8 cellular contexts compared by ENCODE assay signal in genomic region chr13:49443327-49443688, GRCh38. TPM values are rescaled to one million over a fixed set of nuclear protein-coding genes. Genes with fewer than 3 reads are reported as not detected.
DNase-seq lines count a peak whose midpoint lies in the region; ATAC-seq and TF ChIP-seq lines count a peak whose summit lies in the region.

No MANE protein-coding gene starts in this region.

- DNase-seq in HAP-1 (ENCODE audit: low spot score in 2 of 2) (peak in 1 of 2 experiments; percentile 11), esophagus squamous epithelium (lab: John Stamatoyannopoulos, UW) (no peak), NCI-H526 (lab: John Stamatoyannopoulos, UW) (no peak)

- no peak for TF ChIP-seq CTCF in esophagus squamous epithelium (IDR thresholded peaks at IDR 0.05)
- TF ChIP-seq CTCF in nephron (IDR thresholded peaks at IDR 0.05; ENCODE audit: unreplicated experiment in 3 of 3), result no peak

- intact Hi-C loops in esophagus squamous epithelium (cut with DNase I), result no loop called here

- peaks cover 12% of the 10 kb centered on the region for H3K4me1 Mint-ChIP-seq in nephron

- WGBS in esophagus squamous epithelium, 2 donors, result 2 to 15% methylated on average over 9 of the region's 9 CpGs

- peak overlapping the region; percentile 74 to 91 (median 86) for H3K4me2 ChIP-seq in BLaER1 treated with 17β-estradiol and CSF1 and Interleukin-3, amounts not matched to agents 10 nM and 100 nM

- H3K4me3 Mint-ChIP-seq in nephron, result peak overlapping the region; percentile 93 to 95 (median 94)

- ATAC-seq in SK-N-SH treated with all-trans-retinoic acid at 6 μM for 48 hours (peak; percentile 22), HG02870 (IDR thresholded peaks at IDR 0.05; ENCODE audit: unreplicated experiment) (no peak), GM18907 (IDR thresholded peaks at IDR 0.05; ENCODE audit: unreplicated experiment) (no peak)

- no peak for TF ChIP-seq POLR2A in esophagus squamous epithelium (IDR thresholded peaks at IDR 0.05)

- H3K9ac ChIP-seq in BLaER1 treated with 17β-estradiol and CSF1 and Interleukin-3, amounts not matched to agents 10 nM and 100 nM, result peak overlapping the region; percentile 65 to 97 (median 88)

- peak overlapping the region; percentile 79 to 95 (median 89) for H3K27ac ChIP-seq in BLaER1 treated with 17β-estradiol and CSF1 and Interleukin-3, amounts not matched to agents 10 nM and 100 nM
- peak overlapping the region; percentile 89 to 96 (median 92) for H3K27ac ChIP-seq in esophagus squamous epithelium

- H3K9me3 Mint-ChIP-seq in nephron, result no peaks in the 10 kb centered on the region

- in situ Hi-C loops in HAP-1 (cut with MboI; ENCODE audit: low sequenced_read_pairs), result no loop called here

- H3K36me3 Mint-ChIP-seq in nephron (ENCODE audit: low read depth), result no peaks in the 10 kb centered on the region

- H4K20me1 ChIP-seq in BLaER1 treated with 17β-estradiol and CSF1 and Interleukin-3, amounts not matched to agents 10 nM and 100 nM, result no peaks in the 10 kb centered on the region

- H3K27me3 ChIP-seq in BLaER1 treated with 17β-estradiol and CSF1 and Interleukin-3, amounts not matched to agents 10 nM and 100 nM, result no peaks in the 10 kb centered on the region
- H3K27me3 ChIP-seq in HAP-1 (ENCODE audit: low read depth) (no peaks in the 10 kb centered on the region), esophagus squamous epithelium (no peaks in the 10 kb centered on the region)

- H3K27ac Mint-ChIP-seq in nephron, result peak overlapping the region; percentile 97 to 100 (median 100)

- H3K36me3 ChIP-seq in BLaER1 treated with 17β-estradiol and CSF1 and Interleukin-3, amounts not matched to agents 10 nM and 100 nM, result peaks cover 0 to 12% (median 5%) of the 10 kb centered on the region in 11 experiments; a peak in 6 of 22 replicates
- no peaks in the 10 kb centered on the region for H3K36me3 ChIP-seq in HAP-1 (replicated peaks)
- H3K36me3 ChIP-seq in esophagus squamous epithelium, result no peaks in the 10 kb centered on the region

- H3K4me1 ChIP-seq in BLaER1 treated with 17β-estradiol and CSF1 and Interleukin-3, amounts not matched to agents 10 nM and 100 nM, result peaks cover 11 to 39% (median 34%) of the 10 kb centered on the region in 10 experiments
- peaks cover 20% of the 10 kb centered on the region for H3K4me1 ChIP-seq in HAP-1
- peaks cover 6 to 47% (median 10%) of the 10 kb centered on the region in 3 donors for H3K4me1 ChIP-seq in esophagus squamous epithelium

- H3K4me3 ChIP-seq in BLaER1 treated with 17β-estradiol and CSF1 and Interleukin-3, amounts not matched to agents 10 nM and 100 nM, result peak overlapping the region; percentile 73 to 91 (median 80)
- H3K4me3 ChIP-seq in HAP-1 (peak overlapping the region; percentile 65), esophagus squamous epithelium (peak overlapping the region; percentile 57 to 83 (median 70))

- peaks cover 0 to 21% (median 10%) of the 10 kb centered on the region in 11 experiments; a peak in 11 of 22 replicates for H3K9me3 ChIP-seq in BLaER1 treated with 17β-estradiol and CSF1 and Interleukin-3, amounts not matched to agents 10 nM and 100 nM (replicated peaks in 1 of 11)
- H3K9me3 ChIP-seq in HAP-1, result no peaks in the 10 kb centered on the region
- no peaks in the 10 kb centered on the region for H3K9me3 ChIP-seq in esophagus squamous epithelium

- no peaks in the 10 kb centered on the region for H3K27me3 Mint-ChIP-seq in nephron (ENCODE audit: low read depth)

TF ChIP-seq in SK-N-SH treated with all-trans-retinoic acid at 6 μM for 48 hours, 23 proteins besides CTCF, POLR2A, EP300 and RAD21:
- no peak for TF ChIP-seq GLIS3 (CRISPR knock-in tag; IDR thresholded peaks at IDR 0.05)
- no peak for TF ChIP-seq ESRRG (CRISPR knock-in tag; IDR thresholded peaks at IDR 0.05)
- TF ChIP-seq TSHZ2 (CRISPR knock-in tag; IDR thresholded peaks at IDR 0.05), result no peak
- TF ChIP-seq SNAI2 (CRISPR knock-in tag; IDR thresholded peaks at IDR 0.05), result no peak
- TF ChIP-seq ZFP30 (CRISPR knock-in tag; IDR thresholded peaks at IDR 0.05), result no peak
- no peak for TF ChIP-seq ZC3H10 (CRISPR knock-in tag; IDR thresholded peaks at IDR 0.05)
- no peak for TF ChIP-seq BACH2 (CRISPR knock-in tag; IDR thresholded peaks at IDR 0.05; ENCODE audit: borderline replicate concordance)
- no peak for TF ChIP-seq ARNTL (CRISPR knock-in tag; IDR thresholded peaks at IDR 0.05; ENCODE audit: borderline replicate concordance, low read depth)

RNA-seq across cellular contexts. Expression of gene CAB39L, which starts 0.6 kb away (rescaled TPM):
- total RNA-seq in esophagus squamous epithelium, result 10 to 100 TPM; 16.9 to 29.2 (median 21.2) TPM

RNA-seq across cellular contexts. Expression of gene SETDB2, which starts 0.8 kb away (rescaled TPM):
- 1 to 10 TPM; 2.3 to 9.0 (median 4.8) TPM for total RNA-seq in esophagus squamous epithelium

RNA-seq across cellular contexts. Expression of gene PHF11, which starts 52.4 kb away (rescaled TPM):
- 10 to 100 TPM; 12.9 to 31.3 (median 19.6) TPM for total RNA-seq in esophagus squamous epithelium
